In genomic region chr15:79425591-79426295, GRCh38 we compare ENCODE assay signal across 24 cellular contexts.
"Had no signal": no experiment of that assay in that cellular context is flagged by ENCODE, and none has a peak within 500 bp of the region (broad histone marks: within the 10 kb centered on the region; RNA-seq: fewer than 3 reads in every experiment).

No MANE protein-coding gene starts in this region.

- H3K9me3 Mint-ChIP-seq: effector memory CD8-positive, alpha-beta T cell; mesothelial cell of epicardium had no signal

- H3K9me3 ChIP-seq: esophagus squamous epithelium, gastrocnemius medialis, heart right ventricle, left lung, lower lobe of right lung, mucosa of descending colon had no signal

- ATAC-seq: effector memory CD8-positive, alpha-beta T cell; gastrocnemius medialis; heart right ventricle; left cardiac atrium; left lung; left ventricle myocardium superior; lower lobe of right lung; mucosa of descending colon; naive thymus-derived CD8-positive, alpha-beta T cell had no signal

- H3K4me3 Mint-ChIP-seq: effector memory CD8-positive, alpha-beta T cell; mesothelial cell of epicardium; naive thymus-derived CD8-positive, alpha-beta T cell had no signal

- H3K27ac ChIP-seq: coronary artery, dorsolateral prefrontal cortex, esophagus squamous epithelium, gastrocnemius medialis, heart right ventricle, left lung, lower lobe of right lung had no signal

- H3K27ac Mint-ChIP-seq: effector memory CD8-positive, alpha-beta T cell; mesothelial cell of epicardium; naive B cell had no signal

- FAIRE-seq: colon, endothelial cell of umbilical vein, islet of Langerhans, keratinocyte had no signal

- DNase-seq: dermis blood vessel endothelial cell; dorsolateral prefrontal cortex; effector CD8-positive, alpha-beta T cell; effector memory CD8-positive, alpha-beta T cell; esophagus squamous epithelium; foreskin fibroblast; foreskin melanocyte; gastrocnemius medialis; heart right ventricle; hippocampal formation; left cardiac atrium; left lung; left ventricle myocardium superior; lower lobe of right lung; mesenchymal stem cell; mucosa of descending colon; naive B cell; naive thymus-derived CD8-positive, alpha-beta T cell had no signal

- H3K4me3 ChIP-seq: coronary artery, dorsolateral prefrontal cortex, esophagus squamous epithelium, gastrocnemius medialis, heart right ventricle, left lung, lower lobe of right lung, mucosa of descending colon had no signal

- H3K4me1 Mint-ChIP-seq: mesothelial cell of epicardium had no signal

- H3K36me3 ChIP-seq: esophagus squamous epithelium, gastrocnemius medialis, heart right ventricle, left lung, lower lobe of right lung had no signal

- H3K4me1 ChIP-seq: esophagus squamous epithelium, gastrocnemius medialis, heart right ventricle, left lung, lower lobe of right lung had no signal

- H3K36me3 Mint-ChIP-seq: mesothelial cell of epicardium had no signal
